ENCODE assay signal across 8 cellular contexts in genomic region chr3:30751610-30752299, GRCh38.
A peak's percentile ranks its signal among the peaks of the same experiment; 100 is the strongest.
DNase-seq lines count a peak whose midpoint lies in the region; ATAC-seq and TF ChIP-seq lines count a peak whose summit lies in the region.

No MANE protein-coding gene starts in this region.

- H3K4me1 Mint-ChIP-seq in natural killer cell treated with Interleukin-12 subunit alpha and Interleukin-12 subunit beta and Interleukin-15 and Interleukin-18, amount 100 ng/mL, for 72 hours (ENCODE audit: low read depth in 2 of 2), result peaks cover 11 to 14% of the 10 kb centered on the region in 2 donors

- H3K27ac ChIP-seq in colonic mucosa (no peak overlapping the region), upper lobe of right lung (no peak overlapping the region)

- DNase-seq in NK-92 treated with Interleukin-12 subunit alpha and Interleukin-12 subunit beta, amount 100 ng/mL, for 24 hours (lab: John Stamatoyannopoulos, UW), result peak; percentile 12
- no peak for DNase-seq in NK-92 (lab: John Stamatoyannopoulos, UW; ENCODE audit: unreplicated experiment)
- DNase-seq in colonic mucosa, result peak; percentile 45
- DNase-seq in natural killer cell treated with Interleukin-12 subunit alpha and Interleukin-12 subunit beta and Interleukin-15 and Interleukin-18, amount 100 ng/mL, for 72 hours (ENCODE audit: low spot score), result peak; percentile 67
- no peak for DNase-seq in upper lobe of right lung
- no peak for DNase-seq in NCI-H2196 (lab: John Stamatoyannopoulos, UW; ENCODE audit: unreplicated experiment)

- peak; percentile 67 for ATAC-seq in HG03442 (IDR thresholded peaks at IDR 0.05; ENCODE audit: unreplicated experiment)
- ATAC-seq in natural killer cell treated with Interleukin-12 subunit alpha and Interleukin-12 subunit beta and Interleukin-15 and Interleukin-18, amount 100 ng/mL, for 72 hours, result peak in 1 of 2 donors; percentile 62
- ATAC-seq in upper lobe of right lung, result peak; percentile 26

- H3K36me3 Mint-ChIP-seq in natural killer cell treated with Interleukin-12 subunit alpha and Interleukin-12 subunit beta and Interleukin-15 and Interleukin-18, amount 100 ng/mL, for 72 hours, result no peaks in the 10 kb centered on the region

- H3K4me3 ChIP-seq in WI38 (ENCODE audit: low read depth, low read length) (no peak overlapping the region), colonic mucosa (no peak overlapping the region), upper lobe of right lung (no peak overlapping the region)

- H3K27me3 Mint-ChIP-seq in natural killer cell treated with Interleukin-12 subunit alpha and Interleukin-12 subunit beta and Interleukin-15 and Interleukin-18, amount 100 ng/mL, for 72 hours, result peaks cover 3 to 12% of the 10 kb centered on the region in 2 donors

- H3K9me3 ChIP-seq in colonic mucosa (no peaks in the 10 kb centered on the region), upper lobe of right lung (no peaks in the 10 kb centered on the region)

- no peak overlapping the region for H3K9ac ChIP-seq in colonic mucosa (ENCODE audit: low read depth in 2 of 2, low read length in 2 of 2)

- H3K9me3 Mint-ChIP-seq in natural killer cell treated with Interleukin-12 subunit alpha and Interleukin-12 subunit beta and Interleukin-15 and Interleukin-18, amount 100 ng/mL, for 72 hours, result no peaks in the 10 kb centered on the region

- peak overlapping the region in 1 of 2 donors; percentile 0 for H3K27ac Mint-ChIP-seq in natural killer cell treated with Interleukin-12 subunit alpha and Interleukin-12 subunit beta and Interleukin-15 and Interleukin-18, amount 100 ng/mL, for 72 hours

- intact Hi-C loops in colonic mucosa (cut with DNase I) (no loop called here), upper lobe of right lung (cut with DNase I) (no loop called here)

- no peaks in the 10 kb centered on the region for H3K4me1 ChIP-seq in colonic mucosa
- peaks cover 4% of the 10 kb centered on the region for H3K4me1 ChIP-seq in upper lobe of right lung

- no peak overlapping the region for H3K4me3 Mint-ChIP-seq in natural killer cell treated with Interleukin-12 subunit alpha and Interleukin-12 subunit beta and Interleukin-15 and Interleukin-18, amount 100 ng/mL, for 72 hours

- TF ChIP-seq CTCF in WI38 (IDR thresholded peaks at IDR 0.05; ENCODE audit: low read depth, low read length) (peak; percentile 35; the same call in 1 of the 2 replicates), colonic mucosa (IDR thresholded peaks at IDR 0.05) (no peak), upper lobe of right lung (IDR thresholded peaks at IDR 0.05) (peak; percentile 46)

- H3K27me3 ChIP-seq in colonic mucosa, result no peaks in the 10 kb centered on the region
- H3K27me3 ChIP-seq in upper lobe of right lung, result no peaks in the 10 kb centered on the region

- H3K36me3 ChIP-seq in colonic mucosa (no peaks in the 10 kb centered on the region), upper lobe of right lung (no peaks in the 10 kb centered on the region)

Comparison
In these comparisons a context has a peak if more than half of its experiments do, and no peak if none do; other contexts are left out.
1. DNase-seq: peak in NK-92 treated with Interleukin-12 subunit alpha and Interleukin-12 subunit beta, amount 100 ng/mL, for 24 hours (single experiment), colonic mucosa (single experiment) and natural killer cell treated with Interleukin-12 subunit alpha and Interleukin-12 subunit beta and Interleukin-15 and Interleukin-18, amount 100 ng/mL, for 72 hours (single experiment); none in NK-92 (single experiment), upper lobe of right lung (single experiment) and NCI-H2196 (single experiment).